8 cellular contexts compared by ENCODE assay signal in genomic region chr20:37095108-37095608, GRCh38. TPM values are rescaled to one million over a fixed set of nuclear protein-coding genes. Genes with fewer than 3 reads are reported as not detected.
DNase-seq lines count a peak whose midpoint lies in the region; ATAC-seq and TF ChIP-seq lines count a peak whose summit lies in the region.

No MANE protein-coding gene starts in this region.

- TSS peak; percentile 45 for BruUV-seq in PC-3 (replicated peaks; lab: Mats Ljungman, UMichigan)

- H3K4me1 ChIP-seq in PC-3 (ENCODE audit: insufficient read depth, low read length): peaks cover 18% of the 10 kb centered on the region
- peaks cover 12% of the 10 kb centered on the region for H3K4me1 ChIP-seq in skeletal muscle satellite cell (ENCODE audit: control insufficient read depth, insufficient read depth, low read length)

- ATAC-seq in HG02852 (IDR thresholded peaks at IDR 0.05; ENCODE audit: unreplicated experiment) (peak; percentile 12), PC-3 (peak; percentile 19), GM19351 (IDR thresholded peaks at IDR 0.05; ENCODE audit: unreplicated experiment) (no peak)

- H3K4me3 ChIP-seq in PC-3 (ENCODE audit: low read length): peak overlapping the region; percentile 72
- H3K4me3 ChIP-seq in skeletal muscle satellite cell (ENCODE audit: low read length): peak overlapping the region; percentile 95

- TF ChIP-seq CTCF in PC-3 (conservative IDR thresholded peaks at IDR 0.05; ENCODE audit: low read depth, low read length): no peak

- H3K79me2 ChIP-seq in PC-3 (ENCODE audit: low read length): peaks cover 47% of the 10 kb centered on the region

- intact Hi-C loops in PC-3 (cut with micrococcal nuclease): no loop called here

- H3F3A ChIP-seq in PC-3 (ENCODE audit: low read length, unreplicated experiment): no peaks in the 10 kb centered on the region

- H4K20me1 ChIP-seq in PC-3 (ENCODE audit: low read length): no peaks in the 10 kb centered on the region

- POLR2A ChIA-PET in PC-3 (lab: Charles Lee; ENCODE audit: unreplicated experiment): no interaction called here

- H3K9ac ChIP-seq in PC-3 (ENCODE audit: low read length) (peak overlapping the region; percentile 98), skeletal muscle satellite cell (ENCODE audit: low read depth, low read length) (peak overlapping the region; percentile 93)

- H3K9me3 ChIP-seq in PC-3 (ENCODE audit: low read length) (no peaks in the 10 kb centered on the region), skeletal muscle satellite cell (replicated peaks; ENCODE audit: low read length) (no peaks in the 10 kb centered on the region)

- peaks cover 9% of the 10 kb centered on the region; the same call in 1 of the 2 replicates for H3K36me3 ChIP-seq in PC-3 (ENCODE audit: low read depth, low read length)
- no peaks in the 10 kb centered on the region for H3K36me3 ChIP-seq in skeletal muscle satellite cell (ENCODE audit: insufficient read depth, low read length)

- peak overlapping the region; percentile 75; the same call in 1 of the 2 replicates for H3K27ac ChIP-seq in PC-3 (ENCODE audit: low read length)

- H3K9me2 ChIP-seq in PC-3 (replicated peaks; ENCODE audit: low read length): no peaks in the 10 kb centered on the region

- H3K27me3 ChIP-seq in PC-3 (ENCODE audit: low read length): no peaks in the 10 kb centered on the region
- H3K27me3 ChIP-seq in skeletal muscle satellite cell (ENCODE audit: control insufficient read depth, insufficient read depth, low read length): no peaks in the 10 kb centered on the region

- DNase-seq in NCI-H1417 (lab: John Stamatoyannopoulos, UW) (peak in 2 of 3 experiments; percentile 42 to 89), NCI-H1417 treated with DMSO at 0.1 percent for 48 hours (lab: John Stamatoyannopoulos, UW) (no peak), PC-3 (no peak), hepatic stellate cell (ENCODE audit: low spot score) (peak; percentile 26)
- DNase-seq in activated naive CD4-positive, alpha-beta T cell treated with anti-CD3 and anti-CD28 coated beads, Interleukin-2, amount 50 U/mL, for 16 hours: peak; percentile 42

- CTCF ChIA-PET in PC-3 (lab: Charles Lee): interaction anchor here (0.5 to 0.6 kb wide), 2 partner anchors 128 to 559 kb away, joined by 4 to 7 read pairs; no protein-coding TSS in a partner anchor

- peak overlapping the region; percentile 100 for H2AFZ ChIP-seq in PC-3 (ENCODE audit: low read length)

- H3K4me2 ChIP-seq in PC-3 (ENCODE audit: low read length) (peak overlapping the region; percentile 89), skeletal muscle satellite cell (ENCODE audit: low read length) (peak overlapping the region; percentile 91)

RNA-seq across cellular contexts. Expression of gene RBL1, which starts 0.6 kb away (rescaled TPM):
- total RNA-seq in PC-3 (2014; rRNA removed): 17.3 and 41.1 TPM in 2 replicates
- total RNA-seq in skeletal muscle satellite cell (2012; rRNA removed): 9.9 and 10.0 TPM in 2 replicates

Comparison
In these comparisons a context has a peak if more than half of its experiments do, and no peak if none do; other contexts are left out.
1. DNase-seq: peak in NCI-H1417 (2 of 3), activated naive CD4-positive, alpha-beta T cell treated with anti-CD3 and anti-CD28 coated beads, Interleukin-2, amount 50 U/mL, for 16 hours (single experiment) and hepatic stellate cell (single experiment); none in NCI-H1417 treated with DMSO at 0.1 percent for 48 hours (single experiment) and PC-3 (single experiment).